In genomic region chr3:184836090-184836785, GRCh38 we compare ENCODE assay signal across 22 cellular contexts.
"Had no signal": no experiment of that assay in that cellular context is flagged by ENCODE, and none has a peak within 500 bp of the region (broad histone marks: within the 10 kb centered on the region; RNA-seq: fewer than 3 reads in every experiment).

No MANE protein-coding gene starts in this region.

- H3K9me3 ChIP-seq: heart right ventricle, stomach, thoracic aorta had no signal

- ATAC-seq: foreskin keratinocyte, heart right ventricle, sciatic nerve had no signal

- H3K4me3 ChIP-seq: coronary artery, heart right ventricle, skin epidermis, stomach, thoracic aorta had no signal

- H3K4me1 Mint-ChIP-seq: endodermal cell, nephron had no signal

- H3K4me1 ChIP-seq: foreskin keratinocyte, parathyroid adenoma, stomach had no signal

- H3K27ac ChIP-seq: coronary artery, foreskin keratinocyte, heart right ventricle, parathyroid adenoma, stomach, thoracic aorta had no signal

- FAIRE-seq: endothelial cell of umbilical vein had no signal

- H3K27me3 ChIP-seq: foreskin keratinocyte, heart right ventricle, stomach had no signal

- H3K9me3 Mint-ChIP-seq: endodermal cell, naive B cell, nephron had no signal

- DNase-seq: effector CD4-positive, alpha-beta T cell; endodermal cell; erythroblast; foreskin keratinocyte; heart right ventricle; hypothalamus; kidney glomerular epithelial cell; mesendoderm; naive B cell; stimulated activated CD4-positive, alpha-beta T cell treated with anti-CD3 and anti-CD28 coated beads, Interleukin-2, amount 100 ng/mL, for 24 hours; stimulated activated CD4-positive, alpha-beta T cell treated with anti-CD3 and anti-CD28 coated beads, Interleukin-4, amount 100 ng/mL, for 4 hours; stimulated activated naive CD4-positive, alpha-beta T cell; stomach; substantia nigra; trophoblast cell had no signal

- H3K9ac ChIP-seq: parathyroid adenoma had no signal

- H3K27me3 Mint-ChIP-seq: naive B cell had no signal

- H3K4me3 Mint-ChIP-seq: endodermal cell, naive B cell, nephron had no signal
